17 cellular contexts compared by ENCODE assay signal in genomic region chr3:72259755-72260589, GRCh38.
DNase-seq lines count a peak whose midpoint lies in the region; ATAC-seq, FAIRE-seq and TF ChIP-seq lines count a peak whose summit lies in the region.
"Had no signal": no experiment of that assay in that cellular context is flagged by ENCODE, and none has a peak within 500 bp of the region (broad histone marks: within the 10 kb centered on the region; RNA-seq: fewer than 3 reads in every experiment).

No MANE protein-coding gene starts in this region.

- no peak for TF ChIP-seq POLR2A in GM12891 (IDR thresholded peaks at IDR 0.05; ENCODE audit: low read depth, low read length)

- H3K27me3 Mint-ChIP-seq in activated T-cell treated with anti-CD3 and anti-CD28 coated beads, Interleukin-2, amount 50 U/mL, for 72 hours (ENCODE audit: low read depth): peaks cover 7% of the 10 kb centered on the region
- H3K27me3 Mint-ChIP-seq in naive thymus-derived CD8-positive, alpha-beta T cell: peaks cover 0 to 1% (median 0%) of the 10 kb centered on the region in 5 donors
- H3K27me3 Mint-ChIP-seq in progenitor cell of endocrine pancreas: peaks cover 21% of the 10 kb centered on the region

- peak overlapping the region; percentile 22 for H3K27ac Mint-ChIP-seq in activated T-cell treated with anti-CD3 and anti-CD28 coated beads, Interleukin-2, amount 50 U/mL, for 72 hours
- peak overlapping the region in 6 of 10 donors; percentile 1 to 82 (median 45) for H3K27ac Mint-ChIP-seq in naive thymus-derived CD8-positive, alpha-beta T cell
- H3K27ac Mint-ChIP-seq in progenitor cell of endocrine pancreas: no peak overlapping the region

- peak; percentile 92 to 95 for ATAC-seq in activated T-cell treated with anti-CD3 and anti-CD28 coated beads, Interleukin-2, amount 50 U/mL, for 72 hours (replicated peaks in 1 of 2)
- no peak for ATAC-seq in naive thymus-derived CD8-positive, alpha-beta T cell
- ATAC-seq in HG02870 (IDR thresholded peaks at IDR 0.05; ENCODE audit: unreplicated experiment): no peak
- no peak for ATAC-seq in GM18502 (IDR thresholded peaks at IDR 0.05; ENCODE audit: poor library complexity, unreplicated experiment)
- ATAC-seq: A549, SK-N-SH treated with all-trans-retinoic acid at 6 μM for 48 hours had no signal

- no peak for FAIRE-seq in GM12891 (lab: Jason Lieb, UNC)
- FAIRE-seq: A549 had no signal

- POLR2A ChIA-PET in naive thymus-derived CD8-positive, alpha-beta T cell (lab: Charles Lee): interaction anchor here (0.6 to 2.5 kb wide), 4 partner anchors 10 to 82 kb away, joined by 3 to 13 read pairs (median 4); no protein-coding TSS in a partner anchor

- peaks cover 1 to 9% of the 10 kb centered on the region in 2 donors for H3K36me3 Mint-ChIP-seq in activated T-cell treated with anti-CD3 and anti-CD28 coated beads, Interleukin-2, amount 50 U/mL, for 72 hours (ENCODE audit: insufficient read depth in 2 of 2)
- peaks cover 0 to 2% (median 0%) of the 10 kb centered on the region in 3 donors for H3K36me3 Mint-ChIP-seq in naive thymus-derived CD8-positive, alpha-beta T cell
- no peaks in the 10 kb centered on the region for H3K36me3 Mint-ChIP-seq in progenitor cell of endocrine pancreas (ENCODE audit: insufficient read depth)

- peaks cover 71% of the 10 kb centered on the region for H3K4me1 Mint-ChIP-seq in activated T-cell treated with anti-CD3 and anti-CD28 coated beads, Interleukin-2, amount 50 U/mL, for 72 hours (ENCODE audit: low read depth)
- peaks cover 14 to 52% (median 48%) of the 10 kb centered on the region in 4 donors for H3K4me1 Mint-ChIP-seq in naive thymus-derived CD8-positive, alpha-beta T cell
- H3K4me1 Mint-ChIP-seq in progenitor cell of endocrine pancreas (ENCODE audit: low read depth): peaks cover 8% of the 10 kb centered on the region

- peak; percentile 38 for DNase-seq in activated CD4-positive, alpha-beta T cell treated with anti-CD3 and anti-CD28 coated beads for 48 hours
- no peak for DNase-seq in activated CD4-positive, alpha-beta T cell treated with anti-CD3 and anti-CD28 coated beads for 4 hours
- no peak for DNase-seq in GM12891 (ENCODE audit: insufficient read length, low spot score)
- peak; percentile 35 to 44 for DNase-seq in activated T-cell treated with anti-CD3 and anti-CD28 coated beads, Interleukin-2, amount 50 U/mL, for 72 hours
- no peak for DNase-seq in naive thymus-derived CD8-positive, alpha-beta T cell
- no peak for DNase-seq in progenitor cell of endocrine pancreas (ENCODE audit: low spot score, unreplicated experiment)
- DNase-seq: Caco-2, erythroblast, NCI-H1092, NCI-H2227 treated with DMSO at 0.1 percent for 48 hours, thyroid gland, WERI-Rb-1 had no signal

- peaks cover 0 to 5% of the 10 kb centered on the region in 2 donors for H3K9me3 Mint-ChIP-seq in activated T-cell treated with anti-CD3 and anti-CD28 coated beads, Interleukin-2, amount 50 U/mL, for 72 hours
- peaks cover 0 to 2% (median 0%) of the 10 kb centered on the region in 9 donors for H3K9me3 Mint-ChIP-seq in naive thymus-derived CD8-positive, alpha-beta T cell
- H3K9me3 Mint-ChIP-seq in progenitor cell of endocrine pancreas (ENCODE audit: low read depth): no peaks in the 10 kb centered on the region
- H3K9me3 Mint-ChIP-seq: neural crest cell had no signal

- H3K4me3 Mint-ChIP-seq in activated T-cell treated with anti-CD3 and anti-CD28 coated beads, Interleukin-2, amount 50 U/mL, for 72 hours: peak overlapping the region; percentile 55 to 67
- H3K4me3 Mint-ChIP-seq in naive thymus-derived CD8-positive, alpha-beta T cell: peak overlapping the region in 2 of 10 donors; percentile 1 to 70
- H3K4me3 Mint-ChIP-seq in progenitor cell of endocrine pancreas (ENCODE audit: low read depth): no peak overlapping the region
- H3K4me3 Mint-ChIP-seq: neural crest cell had no signal

- no peak for TF ChIP-seq CTCF in progenitor cell of endocrine pancreas (IDR thresholded peaks at IDR 0.05; ENCODE audit: unreplicated experiment)

TF ChIP-seq in GM12891, 5 proteins besides CTCF, POLR2A, EP300 and RAD21:
- TF ChIP-seq PAX5 (IDR thresholded peaks at IDR 0.05; ENCODE audit: insufficient read depth, low read length, severe bottlenecking): no peak
- TF ChIP-seq TAF1 (IDR thresholded peaks at IDR 0.05; ENCODE audit: low read depth, low read length): no peak
- no peak for TF ChIP-seq POLR2AphosphoS5 (IDR thresholded peaks at IDR 0.05; ENCODE audit: low read depth, low read length)
- 0 out of 2 replicates have a peak, but pooled peaks have one; percentile 2 for TF ChIP-seq SPI1 (IDR thresholded peaks at IDR 0.05; ENCODE audit: low read depth, low read length)

Comparison
In these comparisons a context has a peak if more than half of its experiments do, and no peak if none do; other contexts are left out.
1. DNase-seq: peak in activated CD4-positive, alpha-beta T cell treated with anti-CD3 and anti-CD28 coated beads for 48 hours (single experiment) and activated T-cell treated with anti-CD3 and anti-CD28 coated beads, Interleukin-2, amount 50 U/mL, for 72 hours (2 of 2); none in activated CD4-positive, alpha-beta T cell treated with anti-CD3 and anti-CD28 coated beads for 4 hours (0 of 2), GM12891 (single experiment), naive thymus-derived CD8-positive, alpha-beta T cell (0 of 10) and progenitor cell of endocrine pancreas (single experiment).
2. ATAC-seq: peak in activated T-cell treated with anti-CD3 and anti-CD28 coated beads, Interleukin-2, amount 50 U/mL, for 72 hours (2 of 2); none in naive thymus-derived CD8-positive, alpha-beta T cell (0 of 2), HG02870 (single experiment) and GM18502 (single experiment).